Comparison of ENCODE assay signal across 19 cellular contexts in genomic region chr2:239666855-239667376, GRCh38.
A peak's percentile ranks its signal among the peaks of the same experiment; 100 is the strongest.
DNase-seq lines count a peak whose midpoint lies in the region; ATAC-seq lines count a peak whose summit lies in the region.
"Had no signal": no experiment of that assay in that cellular context is flagged by ENCODE, and none has a peak within 500 bp of the region (broad histone marks: within the 10 kb centered on the region; RNA-seq: fewer than 3 reads in every experiment).

No MANE protein-coding gene starts in this region.

- ATAC-seq in HG03025 (IDR thresholded peaks at IDR 0.05; ENCODE audit: low FRiP score, unreplicated experiment) (no peak), HG03342 (IDR thresholded peaks at IDR 0.05; ENCODE audit: unreplicated experiment) (no peak)
- ATAC-seq: pancreas had no signal

- DNase-seq in DMS79 (lab: John Stamatoyannopoulos, UW) (peak; percentile 72), NCI-H1694 (lab: John Stamatoyannopoulos, UW) (peak; percentile 83), ecto neural progenitor cell (ENCODE audit: low spot score) (peak; percentile 32)
- DNase-seq in stimulated activated CD8-positive, alpha-beta memory T cell treated with anti-CD3 and anti-CD28 coated beads, Interleukin-4, amount 100 ng/mL, for 48 hours = peak; percentile 4
- DNase-seq in stimulated activated CD4-positive, alpha-beta T cell treated with anti-CD3 and anti-CD28 coated beads, Interleukin-2, amount 100 ng/mL, for 24 hours = no peak
- DNase-seq: activated CD4-positive, alpha-beta T cell treated with anti-CD3 and anti-CD28 coated beads for 4 hours; activated naive CD4-positive, alpha-beta T cell treated with anti-CD3 and anti-CD28 coated beads for 36 hours; amygdala; effector CD4-positive, alpha-beta T cell; GOT3; NCI-H1930; NCI-H748 treated with DMSO at 0.1 percent for 48 hours; pancreas; retina; small intestine; stimulated activated CD4-positive, alpha-beta T cell treated with anti-CD3 and anti-CD28 coated beads, Interleukin-1b, Interleukin-23, amount 100 ng/mL, for 48 hours; uterus had no signal

Comparison
In these comparisons a context has a peak if more than half of its experiments do, and no peak if none do; other contexts are left out.
1. DNase-seq: peak in DMS79 (single experiment), NCI-H1694 (single experiment), ecto neural progenitor cell (single experiment) and stimulated activated CD8-positive, alpha-beta memory T cell treated with anti-CD3 and anti-CD28 coated beads, Interleukin-4, amount 100 ng/mL, for 48 hours (single experiment); none in stimulated activated CD4-positive, alpha-beta T cell treated with anti-CD3 and anti-CD28 coated beads, Interleukin-2, amount 100 ng/mL, for 24 hours (0 of 2).